In genomic region chr7:12504144-12504543, GRCh38 we compare ENCODE assay signal across 21 cellular contexts.
DNase-seq lines count a peak whose midpoint lies in the region; ATAC-seq, FAIRE-seq and TF ChIP-seq lines count a peak whose summit lies in the region.
"Had no signal": no experiment of that assay in that cellular context is flagged by ENCODE, and none has a peak within 500 bp of the region (broad histone marks: within the 10 kb centered on the region; RNA-seq: fewer than 3 reads in every experiment).

No MANE protein-coding gene starts in this region.

- ATAC-seq in GM21737 (IDR thresholded peaks at IDR 0.05; ENCODE audit: unreplicated experiment) = peak; percentile 55
- peak; percentile 77 for ATAC-seq in HG03196 (IDR thresholded peaks at IDR 0.05; ENCODE audit: unreplicated experiment)
- no peak for ATAC-seq in aorta (ENCODE audit: low FRiP score)
- ATAC-seq: GM12878 had no signal

- no peak overlapping the region for H2AK5ac ChIP-seq in H1 (ENCODE audit: low read depth, low read length)

- H3K79me1 ChIP-seq in H1 (ENCODE audit: low read depth, low read length) = no peaks in the 10 kb centered on the region

- H2BK12ac ChIP-seq in H1 (ENCODE audit: low read depth, low read length) = no peak overlapping the region

- no peak overlapping the region for H2BK120ac ChIP-seq in H1 (replicated peaks; ENCODE audit: low read depth, low read length)

- no peaks in the 10 kb centered on the region for H4K20me1 ChIP-seq in H1 (replicated peaks in 1 of 2; ENCODE audit: control insufficient read depth in 1 of 2, insufficient read depth in 2 of 2, low read length in 2 of 2)
- H4K20me1 ChIP-seq: BLaER1 treated with 17β-estradiol and CSF1 and Interleukin-3, amounts not matched to agents 10 nM and 100 nM had no signal

- no peak for TF ChIP-seq CTCF in H1 (IDR thresholded peaks at IDR 0.05; ENCODE audit: control extremely low read depth in 1 of 3, insufficient read depth in 1 of 3, low read depth in 1 of 3, low read length in 3 of 3)

- WGBS in H1 (ENCODE audit: extremely low coverage in 1 of 2, insufficient coverage in 1 of 2, insufficient read length in 1 of 2, insufficient replicate concordance in 2 of 2, low coverage in 1 of 2, low lambda C conversion rate in 2 of 2, missing lambda C conversion rate in 1 of 2), 2 experiments = 48% methylated on average over 1 of the region's 1 CpG; no CpG with 5 or more reads in 1 of the 2 experiments
- 36 to 44% methylated on average over 1 of the region's 1 CpG for WGBS in aorta, 2 donors

- H4K8ac ChIP-seq in H1 (ENCODE audit: extremely low read depth, insufficient read depth, low read length) = no peak overlapping the region

- no peak for TF ChIP-seq RAD21 in H1 (IDR thresholded peaks at IDR 0.05 in 1 of 2, conservative IDR thresholded peaks at IDR 0.05 in 1 of 2; ENCODE audit: low read depth in 2 of 2, low read length in 2 of 2)

- intact Hi-C loops in aorta (cut with DNase I) = no loop called here

- H3K4me2 ChIP-seq in H1 (ENCODE audit: insufficient read depth in 1 of 2, low read depth in 2 of 2, low read length in 2 of 2) = no peak overlapping the region; a peak in 1 of 4 replicates
- H3K4me2 ChIP-seq: BLaER1 treated with 17β-estradiol and CSF1 and Interleukin-3, amounts not matched to agents 10 nM and 100 nM had no signal

- POLR2A ChIA-PET in H1 (lab: Charles Lee; ENCODE audit: partially characterized antibody) = no interaction called here

- DNase-seq in ACHN (peak; percentile 17), H1 (ENCODE audit: low read depth in 1 of 2, low spot score in 2 of 2) (no peak), aorta (no peak), SW480 (ENCODE audit: low spot score) (no peak), mesenteric fat pad (ENCODE audit: low spot score) (no peak), substantia nigra (lab: John Stamatoyannopoulos, UW) (no peak)
- DNase-seq: activated CD4-positive, alpha-beta memory T cell treated with anti-CD3 and anti-CD28 coated beads, Interleukin-2, amount 10 ng/mL, durations not matched to agents 7 days and 5 days; activated naive CD4-positive, alpha-beta T cell treated with anti-CD3 and anti-CD28 coated beads, Interleukin-2, amount 10 ng/mL, durations not matched to agents 7 days and 5 days; activated T-cell treated with anti-CD3 and anti-CD28 coated beads, Interleukin-2, amount 50 U/mL, for 24 hours; Kasumi-1; mesendoderm; NCI-H748 treated with DMSO at 0.1 percent for 48 hours; nephron progenitor cell; stimulated activated CD4-positive, alpha-beta T cell treated with anti-CD3 and anti-CD28 coated beads, Interleukin-12 subunit alpha, Interleukin-12 subunit beta, amount 100 ng/mL, for 4 hours; WERI-Rb-1 had no signal

- no peak overlapping the region for H3K56ac ChIP-seq in H1 (replicated peaks; ENCODE audit: insufficient read length, low read depth, low read length)

- H3K4me3 ChIP-seq in H1 (ENCODE audit: extremely low read depth in 1 of 4, insufficient read depth in 2 of 4, low read depth in 3 of 4, low read length in 4 of 4) = peak overlapping the region in 1 of 4 experiments; percentile 14; a peak in 1 of 8 replicates
- no peak overlapping the region for H3K4me3 ChIP-seq in aorta (ENCODE audit: low read length in 2 of 2)
- H3K4me3 ChIP-seq: BLaER1 treated with 17β-estradiol and CSF1 and Interleukin-3, amounts not matched to agents 10 nM and 100 nM; GM12878 had no signal

- no peak overlapping the region for H2BK5ac ChIP-seq in H1 (ENCODE audit: low read depth, low read length)

- H3K79me2 ChIP-seq in H1 (ENCODE audit: control insufficient read depth in 1 of 2, insufficient read depth in 2 of 2, low read length in 2 of 2) = no peaks in the 10 kb centered on the region

- no peak for TF ChIP-seq POLR2A in H1 (IDR thresholded peaks at IDR 0.05; ENCODE audit: control extremely low read depth in 1 of 2, low read depth in 2 of 2, low read length in 2 of 2)

- in situ Hi-C loops in ACHN (cut with HindIII; ENCODE audit: low pct_ligation_motif_present, low pct_unique_long_range_greater_than_20kb, low sequenced_read_pairs) = no loop called here

- no peaks in the 10 kb centered on the region for H3K23me2 ChIP-seq in H1 (ENCODE audit: low read depth, low read length)

- no peak overlapping the region for H4K91ac ChIP-seq in H1 (replicated peaks; ENCODE audit: insufficient read length, low read length)

- H3K36me3 ChIP-seq in H1 (ENCODE audit: control insufficient read depth in 2 of 4, insufficient read depth in 4 of 4, low read length in 3 of 4) (no peaks in the 10 kb centered on the region), aorta (ENCODE audit: control insufficient read depth in 1 of 2, insufficient read depth in 2 of 2, low read length in 1 of 2) (no peaks in the 10 kb centered on the region)
- H3K36me3 ChIP-seq: BLaER1 treated with 17β-estradiol and CSF1 and Interleukin-3, amounts not matched to agents 10 nM and 100 nM; WERI-Rb-1 had no signal

- CTCF ChIA-PET in H1 (lab: Charles Lee; ENCODE audit: partially characterized antibody) = interaction anchor here (1.1 to 3.7 kb wide), 4 partner anchors 10 to 45 kb away, joined by 3 to 25 read pairs (median 8); no protein-coding TSS in a partner anchor

- FAIRE-seq in H1 (lab: Jason Lieb, UNC) = no peak
- FAIRE-seq: astrocyte, GM12878, keratinocyte had no signal

- H2AFZ ChIP-seq in H1 (ENCODE audit: low read length) = no peak overlapping the region

- no peak overlapping the region for H3K18ac ChIP-seq in H1 (ENCODE audit: extremely low read depth, low read length)

- no peak for TF ChIP-seq EP300 in H1 (IDR thresholded peaks at IDR 0.05; ENCODE audit: borderline replicate concordance in 1 of 2, low read depth in 2 of 2, low read length in 2 of 2)

- H2BK20ac ChIP-seq in H1 (ENCODE audit: low read length) = no peak overlapping the region

- H3K27ac ChIP-seq in H1 (ENCODE audit: low read depth, low read length) = no peak overlapping the region
- no peak overlapping the region for H3K27ac ChIP-seq in aorta (ENCODE audit: low read depth in 1 of 2, low read length in 2 of 2)
- H3K27ac ChIP-seq in substantia nigra (ENCODE audit: low read depth, low read length, poor library complexity, severe bottlenecking) = no peak overlapping the region
- H3K27ac ChIP-seq: BLaER1 treated with 17β-estradiol and CSF1 and Interleukin-3, amounts not matched to agents 10 nM and 100 nM; WERI-Rb-1 had no signal

- peaks cover 0 to 6% (median 0%) of the 10 kb centered on the region in 4 experiments; a peak in 1 of 7 replicates for H3K4me1 ChIP-seq in H1 (replicated peaks in 1 of 4; ENCODE audit: control insufficient read depth in 3 of 4, insufficient read depth in 4 of 4, low read length in 3 of 4)
- no peaks in the 10 kb centered on the region for H3K4me1 ChIP-seq in aorta (ENCODE audit: control insufficient read depth in 1 of 2, insufficient read depth in 2 of 2, low read length in 2 of 2)
- H3K4me1 ChIP-seq: BLaER1 treated with 17β-estradiol and CSF1 and Interleukin-3, amounts not matched to agents 10 nM and 100 nM had no signal

- H3K27me3 ChIP-seq in H1 (replicated peaks in 1 of 4; ENCODE audit: control insufficient read depth in 3 of 4, extremely low read depth in 1 of 4, insufficient read depth in 3 of 4, low read length in 3 of 4) (no peaks in the 10 kb centered on the region), aorta (ENCODE audit: control insufficient read depth in 1 of 2, insufficient read depth in 2 of 2, low read length in 1 of 2) (no peaks in the 10 kb centered on the region)
- H3K27me3 ChIP-seq: BLaER1 treated with 17β-estradiol and CSF1 and Interleukin-3, amounts not matched to agents 10 nM and 100 nM had no signal

- no peak overlapping the region for H3K14ac ChIP-seq in H1 (ENCODE audit: insufficient read length)

- no peak overlapping the region for H2BK15ac ChIP-seq in H1 (ENCODE audit: low read length)

- no peak overlapping the region for H3K23ac ChIP-seq in H1 (ENCODE audit: insufficient read length)

- H3K9me3 ChIP-seq in H1 (ENCODE audit: insufficient read depth in 2 of 2, low read depth in 1 of 2, low read length in 1 of 2) (no peaks in the 10 kb centered on the region), aorta (ENCODE audit: control insufficient read depth, low read length) (no peaks in the 10 kb centered on the region)
- H3K9me3 ChIP-seq: BLaER1 treated with 17β-estradiol and CSF1 and Interleukin-3, amounts not matched to agents 10 nM and 100 nM had no signal

- no peak overlapping the region for H3K4ac ChIP-seq in H1 (replicated peaks; ENCODE audit: insufficient read length, low read depth, low read length)

- H3K9ac ChIP-seq in H1 (replicated peaks in 1 of 4; ENCODE audit: extremely low read depth in 1 of 4, low read depth in 3 of 4, low read length in 3 of 4) = no peak overlapping the region
- H3K9ac ChIP-seq: BLaER1 treated with 17β-estradiol and CSF1 and Interleukin-3, amounts not matched to agents 10 nM and 100 nM had no signal

- H4K5ac ChIP-seq in H1 (ENCODE audit: insufficient read length, low read depth, low read length) = peak overlapping the region; percentile 83

TF ChIP-seq in H1, 55 proteins besides CTCF, POLR2A, EP300 and RAD21 (continues in another document):
- TF ChIP-seq CREB1 (IDR thresholded peaks at IDR 0.05) (no peak), GABPA (IDR thresholded peaks at IDR 0.05; ENCODE audit: borderline replicate concordance, insufficient read depth, low read length) (no peak), KDM1A (IDR thresholded peaks at IDR 0.05; ENCODE audit: borderline replicate concordance, low read length) (no peak), CEBPB (IDR thresholded peaks at IDR 0.05; ENCODE audit: low read depth, low read length) (no peak)
